ENCODE assay signal across 31 cellular contexts in the genomic region with DNA sequence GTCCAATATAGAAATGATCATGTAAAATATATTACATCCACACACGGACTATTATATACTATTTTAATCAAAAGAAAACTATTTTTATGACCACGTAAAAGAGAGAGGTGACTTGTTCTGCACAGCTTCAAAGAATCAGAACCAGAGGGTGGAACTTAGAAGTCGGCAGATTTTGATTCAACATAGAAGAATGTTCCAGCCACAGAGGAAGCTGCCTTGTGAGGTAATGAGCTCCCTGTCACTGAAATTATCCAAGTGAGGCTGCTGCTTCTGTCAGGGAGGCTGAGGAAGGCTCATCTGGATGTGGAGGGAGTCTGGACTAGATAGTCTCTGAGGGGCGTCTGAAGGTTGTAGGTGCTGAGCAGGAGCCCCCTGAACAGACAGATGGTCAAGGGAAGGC. TPM values are rescaled to one million over a fixed set of nuclear protein-coding genes. Genes with fewer than 3 reads are reported as not detected.
DNase-seq lines count a peak whose midpoint lies in the region; ATAC-seq and TF ChIP-seq lines count a peak whose summit lies in the region.
"Had no signal": no experiment of that assay in that cellular context is flagged by ENCODE, and none has a peak within 500 bp of the region (broad histone marks: within the 10 kb centered on the region; RNA-seq: fewer than 3 reads in every experiment).

No MANE protein-coding gene starts in this region.

- DNase-seq in AG20443 (ENCODE audit: low spot score) (peak; percentile 47), GM23248 (peak; percentile 72), dorsolateral prefrontal cortex (no peak), putamen (ENCODE audit: low spot score) (no peak), SKM-1 treated with dmso at 0.1 percent for 144 hours (lab: John Stamatoyannopoulos, UW; ENCODE audit: unreplicated experiment) (no peak)
- DNase-seq: ACHN; activated CD4-positive, alpha-beta T cell treated with anti-CD3 and anti-CD28 coated beads for 36 hours; activated CD8-positive, alpha-beta T cell treated with anti-CD3 and anti-CD28 coated beads, Interleukin-2, amount 10 ng/mL, durations not matched to agents 7 days and 5 days; activated naive CD4-positive, alpha-beta T cell treated with anti-CD3 and anti-CD28 coated beads, Interleukin-2, amount 50 U/mL, for 16 hours; Caco-2; DMS53; effector memory CD8-positive, alpha-beta T cell; foreskin keratinocyte; GDM1; lower lobe of right lung; NCI-H1092; NCI-H774; SIG-M5; SW 1271 had no signal

- H3K9me2 ChIP-seq in GM23248 (ENCODE audit: insufficient read depth), result no peaks in the 10 kb centered on the region

- 38 to 42% methylated on average over 4 of the region's 4 CpGs for WGBS in GM23248 (ENCODE audit: low coverage in 1 of 2, low lambda C conversion rate in 2 of 2, missing lambda C conversion rate in 2 of 2), 2 experiments

- H3K9me3 ChIP-seq in GM23248 (ENCODE audit: low read depth), result no peaks in the 10 kb centered on the region
- H3K9me3 ChIP-seq: breast epithelium, Caco-2, heart left ventricle, lower lobe of right lung, upper lobe of left lung had no signal

- peaks cover 40% of the 10 kb centered on the region for H3K4me1 Mint-ChIP-seq in nephron

- H3K4me3 ChIP-seq in GM23248, result no peak overlapping the region
- H3K4me3 ChIP-seq in dorsolateral prefrontal cortex, result peak overlapping the region in 57 of 59 donors; percentile 6 to 78 (median 66)
- H3K4me3 ChIP-seq: breast epithelium, coronary artery, heart left ventricle, lower lobe of right lung, upper lobe of left lung had no signal

- H3K27me3 ChIP-seq in GM23248 (replicated peaks; ENCODE audit: insufficient read depth) (no peaks in the 10 kb centered on the region), dorsolateral prefrontal cortex (no peaks in the 10 kb centered on the region)
- H3K27me3 ChIP-seq: breast epithelium, foreskin keratinocyte, upper lobe of left lung had no signal

- no peaks in the 10 kb centered on the region for H3K27me3 Mint-ChIP-seq in nephron (ENCODE audit: low read depth)

- H3K4me3 Mint-ChIP-seq in nephron, result peak overlapping the region in 1 of 3 experiments; percentile 87
- H3K4me3 Mint-ChIP-seq: activated CD4-positive, alpha-beta T cell treated with anti-CD3 and anti-CD28 coated beads for 36 hours; activated CD8-positive, alpha-beta T cell treated with anti-CD3 and anti-CD28 coated beads, Interleukin-2, amount 10 ng/mL, durations not matched to agents 7 days and 5 days; effector memory CD8-positive, alpha-beta T cell; neural crest cell; stimulated activated naive B cell treated with anti-CD40 and anti-IgM and Interleukin-4, amounts not matched to agents 10 μg/mL and 1 μg/mL and 100 μg/mL, for 72 hours had no signal

- H3K27ac Mint-ChIP-seq in nephron, result peak overlapping the region; percentile 85 to 91 (median 87)
- H3K27ac Mint-ChIP-seq: activated CD4-positive, alpha-beta T cell treated with anti-CD3 and anti-CD28 coated beads for 36 hours; activated CD8-positive, alpha-beta T cell treated with anti-CD3 and anti-CD28 coated beads, Interleukin-2, amount 10 ng/mL, durations not matched to agents 7 days and 5 days; activated T-helper 2 cell treated with anti-CD3 and anti-CD28 coated beads, Interferon-gamma antibody, Interleukin-2, Interleukin-4, amounts not matched to agents 10 μg/mL and 5 μg/mL and 100 μg/mL, durations not matched to agents 14 hours and 24 hours and 36 hours; effector memory CD8-positive, alpha-beta T cell; IgD-negative memory B cell; stimulated activated naive B cell treated with anti-CD40 and anti-IgM and Interleukin-4, amounts not matched to agents 10 μg/mL and 1 μg/mL and 100 μg/mL, for 72 hours had no signal

- in situ Hi-C loops in GM23248 (cut with MboI), result no loop called here

- intact Hi-C loops in dorsolateral prefrontal cortex (cut with DNase I), result loop anchor here (5.0 kb wide), 3 partner anchors 50 to 495 kb away; partner anchors contain the start of gene SNRPE (in 1 of the 2)

- TF ChIP-seq CTCF in dorsolateral prefrontal cortex (IDR thresholded peaks at IDR 0.05 in 54 of 56, conservative IDR thresholded peaks at IDR 0.05 in 2 of 56; ENCODE audit: low read depth in 1 of 56, partially characterized antibody in 56 of 56), result no peak
- no peak for TF ChIP-seq CTCF in nephron (IDR thresholded peaks at IDR 0.05; ENCODE audit: unreplicated experiment in 3 of 3)

- no peak for ATAC-seq in HG02870 (IDR thresholded peaks at IDR 0.05; ENCODE audit: unreplicated experiment)
- ATAC-seq in GM19035 (IDR thresholded peaks at IDR 0.05; ENCODE audit: unreplicated experiment), result no peak
- ATAC-seq: activated CD4-positive, alpha-beta T cell treated with anti-CD3 and anti-CD28 coated beads for 36 hours; activated CD8-positive, alpha-beta T cell treated with anti-CD3 and anti-CD28 coated beads, Interleukin-2, amount 10 ng/mL, durations not matched to agents 7 days and 5 days; effector memory CD8-positive, alpha-beta T cell; foreskin keratinocyte had no signal

- H3K79me2 ChIP-seq in GM23248 (ENCODE audit: insufficient read depth), result no peaks in the 10 kb centered on the region

- no peaks in the 10 kb centered on the region for H3F3A ChIP-seq in GM23248 (ENCODE audit: insufficient read depth)

- H3K27ac ChIP-seq in GM23248, result no peak overlapping the region
- peak overlapping the region in 54 of 59 donors; percentile 47 to 96 (median 87) for H3K27ac ChIP-seq in dorsolateral prefrontal cortex
- H3K27ac ChIP-seq: breast epithelium, coronary artery, foreskin keratinocyte, lower lobe of right lung, upper lobe of left lung had no signal

- no peak overlapping the region for H2AFZ ChIP-seq in GM23248

- no peaks in the 10 kb centered on the region for H3K9me3 Mint-ChIP-seq in nephron
- H3K9me3 Mint-ChIP-seq: activated T-helper 2 cell treated with anti-CD3 and anti-CD28 coated beads, Interferon-gamma antibody, Interleukin-2, Interleukin-4, amounts not matched to agents 10 μg/mL and 5 μg/mL and 100 μg/mL, durations not matched to agents 14 hours and 24 hours and 36 hours; effector memory CD8-positive, alpha-beta T cell; IgD-negative memory B cell; neural crest cell; stimulated activated naive B cell treated with anti-CD40 and anti-IgM and Interleukin-4, amounts not matched to agents 10 μg/mL and 1 μg/mL and 100 μg/mL, for 72 hours had no signal

- no peak overlapping the region for H3K9ac ChIP-seq in GM23248

- H3K4me1 ChIP-seq in GM23248 (ENCODE audit: insufficient read depth), result peaks cover 7% of the 10 kb centered on the region
- H3K4me1 ChIP-seq: breast epithelium, foreskin keratinocyte had no signal

- H3K4me2 ChIP-seq in GM23248 (ENCODE audit: unreplicated experiment), result peak overlapping the region; percentile 30

- no peaks in the 10 kb centered on the region for H3K36me3 Mint-ChIP-seq in nephron (ENCODE audit: low read depth)
- H3K36me3 Mint-ChIP-seq: CD14-positive monocyte; stimulated activated naive B cell treated with anti-CD40 and anti-IgM and Interleukin-4, amounts not matched to agents 10 μg/mL and 1 μg/mL and 100 μg/mL, for 72 hours had no signal

- no peaks in the 10 kb centered on the region for H4K20me1 ChIP-seq in GM23248 (ENCODE audit: insufficient read depth)

- H3K36me3 ChIP-seq in GM23248 (ENCODE audit: low read depth), result no peaks in the 10 kb centered on the region
- H3K36me3 ChIP-seq: breast epithelium, heart left ventricle, lower lobe of right lung, upper lobe of left lung had no signal

RNA-seq across cellular contexts. Expression of gene PLEKHA6, which starts 2.7 kb away (rescaled TPM):
- 7.3 and 8.3 TPM in 2 replicates for total RNA-seq in GM23248 (2014; rRNA removed; shearing (Covaris generic))
- 4.5 and 5.5 TPM in 2 replicates for polyA plus RNA-seq in GM23248 (2016; fragmentation: Nextera tagmentation; extraction: Ambion mirVana)
- 100 to 1,000 TPM in 47 of 120 experiments, 10 to 100 TPM in 73; 49.5 to 154 (median 97.2) TPM for total RNA-seq in dorsolateral prefrontal cortex

RNA-seq across cellular contexts. Expression of gene PPP1R15B, which starts 54.6 kb away (rescaled TPM):
- total RNA-seq in GM23248 (2014; rRNA removed; shearing (Covaris generic)), result 27.6 and 28.4 TPM in 2 replicates
- 14.5 and 15.4 TPM in 2 replicates for polyA plus RNA-seq in GM23248 (2016; fragmentation: Nextera tagmentation; extraction: Ambion mirVana)
- total RNA-seq in dorsolateral prefrontal cortex, result 10 to 100 TPM; 26.2 to 55.9 (median 35.6) TPM

Comparison
In these comparisons a context has a peak if more than half of its experiments do, and no peak if none do; other contexts are left out.
1. DNase-seq: peak in AG20443 (single experiment) and GM23248 (single experiment); none in dorsolateral prefrontal cortex (0 of 10), putamen (single experiment) and SKM-1 treated with dmso at 0.1 percent for 144 hours (single experiment).